In genomic region chr5:50727149-50727496, GRCh38 we compare ENCODE assay signal across 8 cellular contexts.
DNase-seq lines count a peak whose midpoint lies in the region; FAIRE-seq and TF ChIP-seq lines count a peak whose summit lies in the region.

No MANE protein-coding gene starts in this region.

- peaks cover 6% of the 10 kb centered on the region for H3K9me3 Mint-ChIP-seq in activated CD4-positive, alpha-beta T cell treated with anti-CD3 and anti-CD28 coated beads, Interleukin-2, amount 10 ng/mL, durations not matched to agents 24 days and 14 days

- peaks cover 19% of the 10 kb centered on the region for H3K36me3 Mint-ChIP-seq in activated CD4-positive, alpha-beta T cell treated with anti-CD3 and anti-CD28 coated beads, Interleukin-2, amount 10 ng/mL, durations not matched to agents 24 days and 14 days (ENCODE audit: low read depth)

- H3K4me3 ChIP-seq in dorsolateral prefrontal cortex: no peak overlapping the region

- peaks cover 19% of the 10 kb centered on the region for H3K4me1 Mint-ChIP-seq in activated CD4-positive, alpha-beta T cell treated with anti-CD3 and anti-CD28 coated beads, Interleukin-2, amount 10 ng/mL, durations not matched to agents 24 days and 14 days

- intact Hi-C loops in activated CD4-positive, alpha-beta T cell treated with anti-CD3 and anti-CD28 coated beads, Interleukin-2, amount 10 ng/mL, durations not matched to agents 24 days and 14 days (cut with micrococcal nuclease): loop anchor here (2.0 kb wide), 1 partner anchor 16 kb away; no protein-coding TSS in a partner anchor
- intact Hi-C loops in dorsolateral prefrontal cortex (cut with DNase I): loop anchor here in 1 of 2 donors (5.0 kb wide), 1 partner anchor 70 kb away; no protein-coding TSS in a partner anchor

- peak overlapping the region in 22 of 59 donors; percentile 4 to 78 (median 58) for H3K27ac ChIP-seq in dorsolateral prefrontal cortex

- no peak overlapping the region for H3K4me3 Mint-ChIP-seq in activated CD4-positive, alpha-beta T cell treated with anti-CD3 and anti-CD28 coated beads, Interleukin-2, amount 10 ng/mL, durations not matched to agents 24 days and 14 days

- no peak for FAIRE-seq in frontal cortex (lab: Jason Lieb, UNC)

- DNase-seq in activated CD4-positive, alpha-beta T cell treated with anti-CD3 and anti-CD28 coated beads, Interleukin-2, amount 10 ng/mL, durations not matched to agents 24 days and 14 days: no peak
- DNase-seq in activated CD4-positive, alpha-beta T cell treated with anti-CD3 and anti-CD28 coated beads for 48 hours: no peak
- DNase-seq in NOMO-1 treated with dmso at 0.1 percent for 144 hours (lab: John Stamatoyannopoulos, UW; ENCODE audit: unreplicated experiment) (peak; percentile 58), dorsolateral prefrontal cortex (peak in 9 of 10 donors; percentile 7 to 77 (median 55)), NCI-H1092 treated with DMSO at 0.1 percent for 48 hours (lab: John Stamatoyannopoulos, UW) (no peak), frontal cortex (ENCODE audit: low spot score in 2 of 2) (no peak), AML-193 (lab: John Stamatoyannopoulos, UW) (no peak)
- peak; percentile 47 for DNase-seq in stimulated activated CD8-positive, alpha-beta memory T cell treated with anti-CD3 and anti-CD28 coated beads, Interleukin-4, amount 100 ng/mL, for 48 hours

- peak overlapping the region; percentile 74 for H3K27ac Mint-ChIP-seq in activated CD4-positive, alpha-beta T cell treated with anti-CD3 and anti-CD28 coated beads, Interleukin-2, amount 10 ng/mL, durations not matched to agents 24 days and 14 days

- H3K27me3 Mint-ChIP-seq in activated CD4-positive, alpha-beta T cell treated with anti-CD3 and anti-CD28 coated beads, Interleukin-2, amount 10 ng/mL, durations not matched to agents 24 days and 14 days: no peaks in the 10 kb centered on the region

- H3K27me3 ChIP-seq in dorsolateral prefrontal cortex: no peaks in the 10 kb centered on the region

- no peak for TF ChIP-seq CTCF in dorsolateral prefrontal cortex (IDR thresholded peaks at IDR 0.05 in 54 of 56, conservative IDR thresholded peaks at IDR 0.05 in 2 of 56; ENCODE audit: low read depth in 1 of 56, partially characterized antibody in 56 of 56)

Comparison
In these comparisons a context has a peak if more than half of its experiments do, and no peak if none do; other contexts are left out.
1. DNase-seq: peak in NOMO-1 treated with dmso at 0.1 percent for 144 hours (single experiment), dorsolateral prefrontal cortex (9 of 10) and stimulated activated CD8-positive, alpha-beta memory T cell treated with anti-CD3 and anti-CD28 coated beads, Interleukin-4, amount 100 ng/mL, for 48 hours (single experiment); none in activated CD4-positive, alpha-beta T cell treated with anti-CD3 and anti-CD28 coated beads, Interleukin-2, amount 10 ng/mL, durations not matched to agents 24 days and 14 days (single experiment), activated CD4-positive, alpha-beta T cell treated with anti-CD3 and anti-CD28 coated beads for 48 hours (single experiment), NCI-H1092 treated with DMSO at 0.1 percent for 48 hours (single experiment), frontal cortex (0 of 2) and AML-193 (0 of 2).